In the genomic region with DNA sequence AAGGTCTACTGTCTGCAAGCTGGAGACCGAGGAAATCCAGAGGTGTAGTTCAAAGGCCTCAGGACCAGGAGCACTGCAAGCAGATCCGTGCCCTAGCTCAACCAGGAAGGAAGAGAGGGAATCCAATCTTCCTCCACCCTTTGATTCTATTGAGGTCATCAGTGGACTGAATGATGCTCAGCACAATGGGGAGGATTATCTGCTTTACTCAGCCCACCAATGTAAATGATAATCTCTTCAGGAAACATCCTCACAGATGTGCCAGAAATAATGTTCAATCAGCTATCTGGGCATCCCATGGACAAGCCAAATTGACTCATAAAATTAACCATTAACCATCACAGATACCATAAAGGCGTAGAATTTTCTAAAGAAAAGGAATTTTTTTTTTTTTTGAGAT, we compare ENCODE assay signal across 35 cellular contexts.
"Had no signal": no experiment of that assay in that cellular context is flagged by ENCODE, and none has a peak within 500 bp of the region (broad histone marks: within the 10 kb centered on the region; RNA-seq: fewer than 3 reads in every experiment).

No MANE protein-coding gene starts in this region.

- H3K4me3 ChIP-seq: MG63 had no signal

- H3K27ac ChIP-seq: brain microvascular endothelial cell, WERI-Rb-1 had no signal

- ATAC-seq: activated T-cell treated with anti-CD3 and anti-CD28 coated beads, Interleukin-2, amount 50 U/mL, for 72 hours; activated T-helper 17 cell treated with anti-CD3 and anti-CD28 coated beads, Interleukin-2, amount 50 U/mL, for 72 hours; PC-3 had no signal

- DNase-seq: activated CD4-positive, alpha-beta memory T cell treated with anti-CD3 and anti-CD28 coated beads, Interleukin-2, amount 10 ng/mL, durations not matched to agents 7 days and 5 days; activated CD4-positive, alpha-beta T cell treated with anti-CD3 and anti-CD28 coated beads for 1 hour; activated CD4-positive, alpha-beta T cell treated with anti-CD3 and anti-CD28 coated beads for 48 hours; activated CD4-positive, CD25-positive, alpha-beta regulatory T cell; activated effector memory CD4-positive, alpha-beta T cell treated with anti-CD3 and anti-CD28 coated beads, Interleukin-2, amount 50 U/mL, for 16 hours; activated naive CD4-positive, alpha-beta T cell; activated naive CD4-positive, alpha-beta T cell treated with anti-CD3 and anti-CD28 coated beads, Interleukin-2, amount 50 U/mL, for 16 hours; activated naive CD8-positive, alpha-beta T cell treated with anti-CD3 and anti-CD28 coated beads for 36 hours; activated T-cell treated with anti-CD3 and anti-CD28 coated beads, Interleukin-2, amount 50 U/mL, for 1 hour; activated T-cell treated with anti-CD3 and anti-CD28 coated beads, Interleukin-2, amount 50 U/mL, for 72 hours; amniotic stem cell; aorta; brain microvascular endothelial cell; central memory CD4-positive, alpha-beta T cell; Kasumi-1; KG1; MG63; NCI-H1048; NCI-H1105 treated with DMSO at 0.1 percent for 48 hours; NCI-H1436; NCI-H1694; NCI-H1930; NCI-H2081 treated with DMSO at 0.1 percent for 48 hours; NCI-H226; NCI-H446 treated with DMSO at 0.1 percent for 48 hours; NCI-H524; NCI-H774; PC-3; Right ventricle myocardium superior; SW 1271; T-helper 1 cell; T-helper 2 cell; T-helper 9 cell; WERI-Rb-1 had no signal

- H3K27me3 ChIP-seq: brain microvascular endothelial cell, MG63 had no signal

- H3K36me3 ChIP-seq: brain microvascular endothelial cell, MG63, WERI-Rb-1 had no signal
